18 cellular contexts compared by ENCODE assay signal in the genomic region with DNA sequence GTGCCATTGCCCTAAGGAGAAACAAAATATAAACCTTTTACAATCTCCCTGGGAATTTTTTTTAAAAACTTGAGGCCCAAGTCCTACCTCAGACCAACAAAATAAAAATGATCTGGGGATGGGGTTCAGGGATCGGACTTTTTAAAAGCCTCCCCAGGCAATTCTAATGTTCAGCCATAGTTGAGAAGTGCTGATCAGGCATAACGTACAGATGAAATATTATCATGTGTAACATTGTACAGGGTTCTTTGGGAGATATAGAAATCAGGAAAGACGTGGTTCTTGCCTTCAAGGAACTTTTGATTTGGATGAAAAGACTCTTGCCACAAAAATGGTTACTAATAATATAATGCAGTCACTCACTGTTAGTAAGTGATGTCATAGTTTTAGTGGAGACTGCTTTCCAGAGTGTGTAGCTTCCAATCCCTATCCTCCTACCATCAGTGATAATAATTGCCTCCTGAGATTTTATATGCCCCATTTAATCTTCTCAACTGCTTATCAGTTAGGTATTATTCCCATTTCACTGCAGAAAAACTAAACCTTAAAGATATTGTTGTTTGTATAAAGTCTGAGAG.
DNase-seq lines count a peak whose midpoint lies in the region; ATAC-seq, FAIRE-seq and TF ChIP-seq lines count a peak whose summit lies in the region.
"Had no signal": no experiment of that assay in that cellular context is flagged by ENCODE, and none has a peak within 500 bp of the region (broad histone marks: within the 10 kb centered on the region; RNA-seq: fewer than 3 reads in every experiment).

No MANE protein-coding gene starts in this region.

- H3K36me3 ChIP-seq in HEK293 (ENCODE audit: control insufficient read depth in 2 of 2, insufficient read depth in 1 of 2, low read length in 2 of 2) (no peaks in the 10 kb centered on the region), Karpas-422 (ENCODE audit: insufficient read depth, low read length) (no peaks in the 10 kb centered on the region), K562 (ENCODE audit: control insufficient read depth, insufficient read depth, low read length) (no peaks in the 10 kb centered on the region)
- H3K36me3 ChIP-seq: BLaER1, HAP-1 had no signal

- no peaks in the 10 kb centered on the region for H3K9me1 ChIP-seq in K562 (ENCODE audit: control insufficient read depth, insufficient read depth, low read length)

- H3K79me2 ChIP-seq in Karpas-422 (ENCODE audit: low read length) (no peaks in the 10 kb centered on the region), K562 (ENCODE audit: control insufficient read depth, insufficient read depth, low read length) (no peaks in the 10 kb centered on the region)

- TF ChIP-seq POLR2A in K562 (conservative IDR thresholded peaks at IDR 0.05), result no peak

- H2AFZ ChIP-seq in Karpas-422 (ENCODE audit: low read length) (peak overlapping the region; percentile 75), K562 (ENCODE audit: low read depth, low read length) (no peak overlapping the region)

- H3K4me3 ChIP-seq in HEK293 (ENCODE audit: low read depth, low read length), result no peak overlapping the region
- H3K4me3 ChIP-seq in Karpas-422 (ENCODE audit: low read length), result no peak overlapping the region
- no peak overlapping the region for H3K4me3 ChIP-seq in K562
- H3K4me3 ChIP-seq: BLaER1, HAP-1 had no signal

- no peak for ATAC-seq in K562
- no peak for ATAC-seq in HG03460 (IDR thresholded peaks at IDR 0.05; ENCODE audit: unreplicated experiment)
- ATAC-seq: CD8-positive, alpha-beta T cell had no signal

- FAIRE-seq in K562 (lab: Jason Lieb, UNC), result no peak
- FAIRE-seq: G401.6, GM12892, H54 had no signal

- H3K4me1 ChIP-seq in HEK293 (ENCODE audit: control insufficient read depth, insufficient read depth, low read length) (peaks cover 9% of the 10 kb centered on the region), Karpas-422 (ENCODE audit: low read length) (peaks cover 73% of the 10 kb centered on the region), K562 (replicated peaks in 1 of 2; ENCODE audit: control insufficient read depth in 2 of 2, insufficient read depth in 2 of 2, low read length in 2 of 2) (no peaks in the 10 kb centered on the region)
- H3K4me1 ChIP-seq: BLaER1, HAP-1 had no signal

- in situ Hi-C loops in K562 (cut with MboI), result no loop called here

- H3K9ac ChIP-seq in Karpas-422 (ENCODE audit: low read length) (no peak overlapping the region), K562 (ENCODE audit: insufficient read depth in 1 of 2, low read depth in 2 of 2, low read length in 2 of 2) (no peak overlapping the region)
- H3K9ac ChIP-seq: BLaER1 had no signal

- H3K27me3 ChIP-seq in Karpas-422 (ENCODE audit: low read length) (no peaks in the 10 kb centered on the region), K562 (ENCODE audit: control insufficient read depth in 2 of 2, insufficient read depth in 2 of 2, low read length in 2 of 2) (peaks cover 0 to under 1% of the 10 kb centered on the region in 2 experiments; a peak in 1 of 5 replicates)
- H3K27me3 ChIP-seq: BLaER1 had no signal

- DNase-seq in Karpas-422 (no peak), K562 (ENCODE audit: extremely low read depth in 1 of 4, low spot score in 3 of 4) (no peak), KG1 (lab: John Stamatoyannopoulos, UW) (no peak)
- no peak for DNase-seq in stimulated activated CD4-positive, alpha-beta T cell treated with anti-CD3 and anti-CD28 coated beads, Interleukin-2, amount 100 ng/mL, for 48 hours
- DNase-seq: Caco-2; CD4-positive, CD25-positive, alpha-beta regulatory T cell; CD8-positive, alpha-beta T cell; DMS153; DND-41; GOT3 had no signal

- WGBS in K562 (ENCODE audit: insufficient coverage, low coverage, missing lambda C conversion rate), result 0% methylated on average over 3 of the region's 3 CpGs

- BruUV-seq in K562 (replicated peaks; lab: Mats Ljungman, UMichigan), result no TSS peak

- TF ChIP-seq CTCF in HEK293 (tag by site-specific recombination; IDR thresholded peaks at IDR 0.05), result no peak
- TF ChIP-seq CTCF in K562 (IDR thresholded peaks at IDR 0.05 in 2 of 3, conservative IDR thresholded peaks at IDR 0.05 in 1 of 3; ENCODE audit: insufficient read depth in 2 of 3, low read depth in 1 of 3, low read length in 3 of 3), result no peak

- H4K20me1 ChIP-seq in Karpas-422 (ENCODE audit: insufficient read depth, low read depth, low read length) (no peaks in the 10 kb centered on the region), K562 (replicated peaks; ENCODE audit: control insufficient read depth, insufficient read depth, low read length) (no peaks in the 10 kb centered on the region; the same call in 1 of the 2 replicates)
- H4K20me1 ChIP-seq: BLaER1 had no signal

- H3K4me2 ChIP-seq in Karpas-422 (ENCODE audit: low read depth, low read length, poor library complexity, severe bottlenecking) (no peak overlapping the region), K562 (ENCODE audit: insufficient read depth, low read length) (no peak overlapping the region)
- H3K4me2 ChIP-seq: BLaER1 had no signal

- no peak for TF ChIP-seq EP300 in K562 (IDR thresholded peaks at IDR 0.05; ENCODE audit: low read length)

- no peak overlapping the region for H3K27ac ChIP-seq in HEK293 (ENCODE audit: extremely low read depth, low read depth, low read length)
- H3K27ac ChIP-seq in Karpas-422 (ENCODE audit: low read length), result peak overlapping the region; percentile 34; the same call in 1 of the 2 replicates
- no peak overlapping the region for H3K27ac ChIP-seq in K562 (ENCODE audit: extremely low read depth, low read depth, low read length)
- H3K27ac ChIP-seq: BLaER1, C4-2B had no signal

- no peak for TF ChIP-seq RAD21 in K562 (CRISPR knock-in tag; conservative IDR thresholded peaks at IDR 0.05 in 1 of 2, IDR thresholded peaks at IDR 0.05 in 1 of 2)

- CTCF ChIA-PET in HEK293 (lab: Yijun Ruan, JAX), result no interaction called here
- CTCF ChIA-PET in K562 (lab: Yijun Ruan, JAX; ENCODE audit: low intra/inter-chr PET ratio), result no interaction called here

- no peaks in the 10 kb centered on the region for H3K9me3 ChIP-seq in HEK293 (ENCODE audit: control insufficient read depth, insufficient read depth, low read depth, low read length)
- H3K9me3 ChIP-seq in Karpas-422 (ENCODE audit: low read length), result no peaks in the 10 kb centered on the region
- H3K9me3 ChIP-seq in K562 (replicated peaks; ENCODE audit: control insufficient read depth, insufficient read depth, low read depth, low read length), result no peaks in the 10 kb centered on the region
- H3K9me3 ChIP-seq: BLaER1, HAP-1 had no signal

- H3K9me2 ChIP-seq in Karpas-422 (replicated peaks; ENCODE audit: insufficient read depth, low read length), result no peaks in the 10 kb centered on the region

- POLR2A ChIA-PET in HEK293 (lab: Yijun Ruan, JAX) (no interaction called here), K562 (lab: Yijun Ruan, JAX) (no interaction called here)

- intact Hi-C loops in K562 (cut with micrococcal nuclease), result no loop called here

TF ChIP-seq in HEK293, 187 proteins besides CTCF, POLR2A, EP300 and RAD21:
- TF ChIP-seq ZNF777 (tag by site-specific recombination; IDR thresholded peaks at IDR 0.05; ENCODE audit: borderline replicate concordance) (no peak), ZNF211 (tag by site-specific recombination; IDR thresholded peaks at IDR 0.05; ENCODE audit: low read depth) (no peak), ZBTB17 (tag by site-specific recombination; IDR thresholded peaks at IDR 0.05) (no peak), ZNF341 (tag by site-specific recombination; IDR thresholded peaks at IDR 0.05; ENCODE audit: low read depth) (no peak), TCF7L2 (IDR thresholded peaks at IDR 0.05; ENCODE audit: borderline replicate concordance, low read depth, low read length) (no peak)
- TF ChIP-seq, protein P1, sequence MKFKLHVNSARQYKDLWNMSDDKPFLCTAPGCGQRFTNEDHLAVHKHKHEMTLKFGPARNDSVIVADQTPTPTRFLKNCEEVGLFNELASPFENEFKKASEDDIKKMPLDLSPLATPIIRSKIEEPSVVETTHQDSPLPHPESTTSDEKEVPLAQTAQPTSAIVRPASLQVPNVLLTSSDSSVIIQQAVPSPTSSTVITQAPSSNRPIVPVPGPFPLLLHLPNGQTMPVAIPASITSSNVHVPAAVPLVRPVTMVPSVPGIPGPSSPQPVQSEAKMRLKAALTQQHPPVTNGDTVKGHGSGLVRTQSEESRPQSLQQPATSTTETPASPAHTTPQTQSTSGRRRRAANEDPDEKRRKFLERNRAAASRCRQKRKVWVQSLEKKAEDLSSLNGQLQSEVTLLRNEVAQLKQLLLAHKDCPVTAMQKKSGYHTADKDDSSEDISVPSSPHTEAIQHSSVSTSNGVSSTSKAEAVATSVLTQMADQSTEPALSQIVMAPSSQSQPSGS (tag by site-specific recombination; IDR thresholded peaks at IDR 0.05; ENCODE audit: low read depth), result peak; percentile 66

TF ChIP-seq in K562, 482 proteins besides CTCF, POLR2A, EP300 and RAD21:
- TF ChIP-seq ZNF668 (CRISPR knock-in tag; IDR thresholded peaks at IDR 0.05) (no peak), TAF1 (IDR thresholded peaks at IDR 0.05; ENCODE audit: control insufficient read depth, extremely low read depth, insufficient read depth, low read length, severe bottlenecking) (no peak), GTF2F1 (IDR thresholded peaks at IDR 0.05; ENCODE audit: low read depth, low read length) (no peak), ZNF316 (IDR thresholded peaks at IDR 0.05) (peak; percentile 33), XRCC3 (IDR thresholded peaks at IDR 0.05) (no peak), ELF1 (tag; IDR thresholded peaks at IDR 0.05) (no peak), MAFF (IDR thresholded peaks at IDR 0.05; ENCODE audit: low read length) (0 out of 2 replicates have a peak, but pooled peaks have one; percentile 37), MAFK (IDR thresholded peaks at IDR 0.05; ENCODE audit: low read length) (peak; percentile 25; the same call in 1 of the 2 replicates)
- TF ChIP-seq, protein P2, sequence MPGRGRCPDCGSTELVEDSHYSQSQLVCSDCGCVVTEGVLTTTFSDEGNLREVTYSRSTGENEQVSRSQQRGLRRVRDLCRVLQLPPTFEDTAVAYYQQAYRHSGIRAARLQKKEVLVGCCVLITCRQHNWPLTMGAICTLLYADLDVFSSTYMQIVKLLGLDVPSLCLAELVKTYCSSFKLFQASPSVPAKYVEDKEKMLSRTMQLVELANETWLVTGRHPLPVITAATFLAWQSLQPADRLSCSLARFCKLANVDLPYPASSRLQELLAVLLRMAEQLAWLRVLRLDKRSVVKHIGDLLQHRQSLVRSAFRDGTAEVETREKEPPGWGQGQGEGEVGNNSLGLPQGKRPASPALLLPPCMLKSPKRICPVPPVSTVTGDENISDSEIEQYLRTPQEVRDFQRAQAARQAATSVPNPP (IDR thresholded peaks at IDR 0.05; ENCODE audit: borderline replicate concordance, insufficient read depth, insufficient read length), result no peak
